Comparison of ENCODE assay signal across 27 cellular contexts in the genomic region with DNA sequence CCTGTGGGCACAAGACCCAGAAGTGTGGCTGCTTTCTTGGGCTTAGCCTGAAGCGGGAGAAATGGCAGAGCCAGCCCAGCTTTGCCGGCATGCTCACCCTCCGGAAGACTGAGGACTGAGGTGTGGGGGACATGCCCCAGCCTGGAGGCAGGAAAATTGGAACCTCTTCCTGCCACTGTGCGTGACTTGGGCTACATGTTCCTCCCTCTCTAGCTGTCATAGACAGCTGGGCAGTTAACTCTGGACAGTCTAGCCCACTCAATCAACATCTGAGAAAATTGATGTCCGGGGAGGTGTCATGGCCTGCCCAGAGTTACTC. TPM values are rescaled to one million over a fixed set of nuclear protein-coding genes. Genes with fewer than 3 reads are reported as not detected.
DNase-seq lines count a peak whose midpoint lies in the region; ATAC-seq, FAIRE-seq and TF ChIP-seq lines count a peak whose summit lies in the region.
"Had no signal": no experiment of that assay in that cellular context is flagged by ENCODE, and none has a peak within 500 bp of the region (broad histone marks: within the 10 kb centered on the region; RNA-seq: fewer than 3 reads in every experiment).

No MANE protein-coding gene starts in this region.

- peaks cover 17% of the 10 kb centered on the region for H3K4me1 Mint-ChIP-seq in WTC11
- H3K4me1 Mint-ChIP-seq: stimulated activated memory B cell treated with anti-CD40 and anti-IgM and Interleukin-4, amounts not matched to agents 10 μg/mL and 1 μg/mL and 100 μg/mL, for 72 hours had no signal

- peak; percentile 78 for FAIRE-seq in keratinocyte (lab: Jason Lieb, UNC)
- FAIRE-seq: pancreas had no signal

- H3K79me2 ChIP-seq in keratinocyte (ENCODE audit: control insufficient read depth, insufficient read depth, low read length) (no peaks in the 10 kb centered on the region), smooth muscle cell (ENCODE audit: low read depth) (no peaks in the 10 kb centered on the region)

- peak overlapping the region; percentile 93 for H3K27ac ChIP-seq in RWPE2 (ENCODE audit: poor library complexity, severe bottlenecking)
- H3K27ac ChIP-seq in keratinocyte (ENCODE audit: control insufficient read depth, insufficient read depth, low read length): peak overlapping the region; percentile 41
- H3K27ac ChIP-seq in smooth muscle cell (ENCODE audit: low read depth): peak overlapping the region; percentile 29
- H3K27ac ChIP-seq: dorsolateral prefrontal cortex, HL-60, pancreas had no signal

- CTCF ChIA-PET in WTC11 (lab: Charles Lee): interaction anchor here (0.5 to 2.2 kb wide), 5 partner anchors 34 to 1978 kb away, joined by 3 to 6 read pairs (median 4); no protein-coding TSS in a partner anchor

- dilution Hi-C loops in keratinocyte (cut with MboI; ENCODE audit: extremely low pct_ligation_motif_present, low sequenced_read_pairs): no loop called here

- H3K27ac Mint-ChIP-seq in WTC11: no peak overlapping the region
- H3K27ac Mint-ChIP-seq: IgD-negative memory B cell; stimulated activated memory B cell treated with anti-CD40 and anti-IgM and Interleukin-4, amounts not matched to agents 10 μg/mL and 1 μg/mL and 100 μg/mL, for 72 hours; T-helper 17 cell had no signal

- H3F3A ChIP-seq in smooth muscle cell (ENCODE audit: low read depth): no peaks in the 10 kb centered on the region

- H4K20me1 ChIP-seq in keratinocyte (ENCODE audit: control insufficient read depth, extremely low read depth, insufficient read depth, low read length) (no peaks in the 10 kb centered on the region), smooth muscle cell (ENCODE audit: low read depth) (no peaks in the 10 kb centered on the region)

- TF ChIP-seq CTCF in RWPE2 (IDR thresholded peaks at IDR 0.05; ENCODE audit: poor library complexity, severe bottlenecking): no peak
- no peak for TF ChIP-seq CTCF in keratinocyte (optimal IDR thresholded peaks at IDR 0.05 in 1 of 3, IDR thresholded peaks at IDR 0.05 in 1 of 3, conservative IDR thresholded peaks at IDR 0.05 in 1 of 3; ENCODE audit: extremely low read depth in 1 of 3, insufficient read depth in 2 of 3, low read length in 3 of 3)
- no peak for TF ChIP-seq CTCF in smooth muscle cell (IDR thresholded peaks at IDR 0.05; ENCODE audit: borderline replicate concordance, insufficient read depth, poor library complexity, severe bottlenecking)
- TF ChIP-seq CTCF in WTC11 (IDR thresholded peaks at IDR 0.05): no peak

- peaks cover 6% of the 10 kb centered on the region; the same call in 1 of the 2 replicates for H3K27me3 Mint-ChIP-seq in WTC11 (ENCODE audit: low read depth)

- POLR2A ChIA-PET in WTC11 (lab: Charles Lee): no interaction called here

- no peaks in the 10 kb centered on the region for H3K27me3 ChIP-seq in RWPE2 (ENCODE audit: insufficient read depth, poor library complexity, severe bottlenecking)
- no peaks in the 10 kb centered on the region for H3K27me3 ChIP-seq in keratinocyte (ENCODE audit: control insufficient read depth, extremely low read depth, insufficient read depth, low read length)
- no peaks in the 10 kb centered on the region for H3K27me3 ChIP-seq in smooth muscle cell (ENCODE audit: low read depth)
- H3K27me3 ChIP-seq: dorsolateral prefrontal cortex, pancreas, SJSA1 had no signal

- H3K9me1 ChIP-seq in keratinocyte (ENCODE audit: control insufficient read depth, extremely low read depth, insufficient read depth, low read length): no peaks in the 10 kb centered on the region

- H3K4me3 Mint-ChIP-seq in WTC11: no peak overlapping the region
- H3K4me3 Mint-ChIP-seq: H9; IgD-negative memory B cell; naive thymus-derived CD8-positive, alpha-beta T cell; stimulated activated memory B cell treated with anti-CD40 and anti-IgM and Interleukin-4, amounts not matched to agents 10 μg/mL and 1 μg/mL and 100 μg/mL, for 72 hours; T-helper 17 cell had no signal

- H3K4me1 ChIP-seq in RWPE2 (ENCODE audit: insufficient read depth, poor library complexity, severe bottlenecking): peaks cover 51% of the 10 kb centered on the region
- peaks cover 54% of the 10 kb centered on the region for H3K4me1 ChIP-seq in keratinocyte (ENCODE audit: control insufficient read depth, extremely low read depth, insufficient read depth, low read length)
- peaks cover 9% of the 10 kb centered on the region for H3K4me1 ChIP-seq in smooth muscle cell (ENCODE audit: low read depth)
- H3K4me1 ChIP-seq: pancreas had no signal

- H3K9me3 ChIP-seq in RWPE2 (ENCODE audit: severe bottlenecking): no peaks in the 10 kb centered on the region
- H3K9me3 ChIP-seq in keratinocyte (ENCODE audit: control insufficient read depth, low read depth, low read length): no peaks in the 10 kb centered on the region
- no peaks in the 10 kb centered on the region for H3K9me3 ChIP-seq in smooth muscle cell (replicated peaks; ENCODE audit: low read depth)
- H3K9me3 ChIP-seq: pancreas, SJSA1 had no signal

- DNase-seq in EH (ENCODE audit: low read depth) (peak; percentile 33), RWPE2 (ENCODE audit: low spot score) (peak; percentile 14), keratinocyte (ENCODE audit: low read depth, low spot score) (no peak), smooth muscle cell (lab: John Stamatoyannopoulos, UW; ENCODE audit: unreplicated experiment) (no peak), WTC11 (ENCODE audit: low spot score) (no peak)
- DNase-seq: activated CD4-positive, alpha-beta T cell treated with anti-CD3 and anti-CD28 coated beads, Interleukin-2, amount 50 U/mL, for 48 hours; activated gamma-delta T cell treated with Interleukin-2 at 50 U/mL for 16 hours; caudate nucleus; DND-41; dorsolateral prefrontal cortex; erythroblast; foreskin melanocyte; H9; hippocampal formation; NCI-H146; stimulated activated CD4-positive, alpha-beta T cell treated with anti-CD3 and anti-CD28 coated beads, Interleukin-1b, Interleukin-23, amount 100 ng/mL, for 48 hours; T-helper 17 cell had no signal

- no peaks in the 10 kb centered on the region for H3K9me3 Mint-ChIP-seq in WTC11
- H3K9me3 Mint-ChIP-seq: H9; IgD-negative memory B cell; naive thymus-derived CD8-positive, alpha-beta T cell; stimulated activated memory B cell treated with anti-CD40 and anti-IgM and Interleukin-4, amounts not matched to agents 10 μg/mL and 1 μg/mL and 100 μg/mL, for 72 hours had no signal

- no peaks in the 10 kb centered on the region for H3K36me3 ChIP-seq in RWPE2 (ENCODE audit: low read depth)
- H3K36me3 ChIP-seq in keratinocyte (ENCODE audit: control insufficient read depth in 2 of 2, extremely low read depth in 1 of 2, insufficient read depth in 2 of 2, low read length in 2 of 2): no peaks in the 10 kb centered on the region
- H3K36me3 ChIP-seq in smooth muscle cell (ENCODE audit: low read depth): no peaks in the 10 kb centered on the region
- H3K36me3 ChIP-seq: pancreas, SJSA1 had no signal

- ATAC-seq in RWPE2 (ENCODE audit: low read depth) (no peak), HG03139 (IDR thresholded peaks at IDR 0.05; ENCODE audit: unreplicated experiment) (no peak), WTC11 (no peak), HG03159 (IDR thresholded peaks at IDR 0.05; ENCODE audit: unreplicated experiment) (no peak)
- ATAC-seq: naive thymus-derived CD8-positive, alpha-beta T cell; pancreas; sciatic nerve; stimulated activated memory B cell treated with anti-CD40 and anti-IgM and Interleukin-4, amounts not matched to agents 10 μg/mL and 1 μg/mL and 100 μg/mL, for 72 hours; T-helper 17 cell had no signal

- peak overlapping the region; percentile 42 for H3K4me2 ChIP-seq in keratinocyte (ENCODE audit: control insufficient read depth, extremely low read depth, insufficient read depth, low read depth, low read length)
- peak overlapping the region; percentile 38 for H3K4me2 ChIP-seq in smooth muscle cell

- H3K36me3 Mint-ChIP-seq in WTC11: no peaks in the 10 kb centered on the region
- H3K36me3 Mint-ChIP-seq: IgD-negative memory B cell; naive thymus-derived CD8-positive, alpha-beta T cell; stimulated activated memory B cell treated with anti-CD40 and anti-IgM and Interleukin-4, amounts not matched to agents 10 μg/mL and 1 μg/mL and 100 μg/mL, for 72 hours had no signal

- H2AFZ ChIP-seq in keratinocyte (ENCODE audit: control insufficient read depth, low read length): no peak overlapping the region
- no peak overlapping the region for H2AFZ ChIP-seq in smooth muscle cell (ENCODE audit: low read depth)

- H3K9ac ChIP-seq in keratinocyte (ENCODE audit: control insufficient read depth, extremely low read depth, insufficient read depth, low read length) (no peak overlapping the region), smooth muscle cell (ENCODE audit: low read depth) (no peak overlapping the region)

- H3K4me3 ChIP-seq in RWPE2 (ENCODE audit: severe bottlenecking): no peak overlapping the region
- H3K4me3 ChIP-seq in keratinocyte (ENCODE audit: control insufficient read depth in 2 of 3, extremely low read depth in 1 of 3, insufficient read depth in 2 of 3, low read depth in 1 of 3, low read length in 3 of 3): no peak overlapping the region
- no peak overlapping the region for H3K4me3 ChIP-seq in smooth muscle cell
- H3K4me3 ChIP-seq: dorsolateral prefrontal cortex, lung, pancreas, SJSA1 had no signal

- 87% methylated on average over 5 of the region's 5 CpGs for WGBS in smooth muscle cell (ENCODE audit: low lambda C conversion rate)

TF ChIP-seq in WTC11, 78 proteins besides CTCF, POLR2A, EP300 and RAD21:
- TF ChIP-seq, protein P1, sequence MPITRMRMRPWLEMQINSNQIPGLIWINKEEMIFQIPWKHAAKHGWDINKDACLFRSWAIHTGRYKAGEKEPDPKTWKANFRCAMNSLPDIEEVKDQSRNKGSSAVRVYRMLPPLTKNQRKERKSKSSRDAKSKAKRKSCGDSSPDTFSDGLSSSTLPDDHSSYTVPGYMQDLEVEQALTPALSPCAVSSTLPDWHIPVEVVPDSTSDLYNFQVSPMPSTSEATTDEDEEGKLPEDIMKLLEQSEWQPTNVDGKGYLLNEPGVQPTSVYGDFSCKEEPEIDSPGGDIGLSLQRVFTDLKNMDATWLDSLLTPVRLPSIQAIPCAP (CRISPR knock-in tag; IDR thresholded peaks at IDR 0.05): no peak
- TF ChIP-seq ZNF121 (CRISPR knock-in tag; IDR thresholded peaks at IDR 0.05): no peak
- no peak for TF ChIP-seq NFE2L1 (CRISPR knock-in tag; IDR thresholded peaks at IDR 0.05)
- TF ChIP-seq RORB (CRISPR knock-in tag; IDR thresholded peaks at IDR 0.05): no peak
- TF ChIP-seq RELA (CRISPR knock-in tag; IDR thresholded peaks at IDR 0.05; ENCODE audit: borderline replicate concordance): no peak
- TF ChIP-seq TEAD4 (CRISPR knock-in tag; IDR thresholded peaks at IDR 0.05): no peak
TF ChIP-seq in WTC11: peak in this region for 0.

RNA-seq across cellular contexts. Expression of a gene that starts 59.8 kb away (rescaled TPM):
- 32.3 to 71.7 TPM (median 53.9 TPM) in 3 replicates for polyA plus RNA-seq in keratinocyte
- polyA plus RNA-seq in keratinocyte (2011; ENCODE audit: low read depth): 3.0 TPM
- polyA plus RNA-seq in keratinocyte (2011; cell fraction: cytosol; rRNA removed): 27.4 and 56.1 TPM in 2 replicates
- 25.8 and 27.3 TPM in 2 replicates for polyA plus RNA-seq in keratinocyte (2011; cell fraction: nucleus; rRNA removed)
- 6.3 and 32.0 TPM in 2 replicates for polyA plus RNA-seq in keratinocyte (2012; ENCODE audit: low replicate concordance)
- 10.8 to 23.1 TPM (median 13.5 TPM) in 3 replicates for polyA minus RNA-seq in keratinocyte
- polyA minus RNA-seq in keratinocyte (2011; cell fraction: cytosol; rRNA and poly(A)+ RNA removed): 13.2 TPM
- 3.7 and 6.7 TPM in 2 replicates for polyA minus RNA-seq in keratinocyte (2011; cell fraction: nucleus; rRNA and poly(A)+ RNA removed)
- 17.9 and 26.2 TPM in 2 replicates for total RNA-seq in smooth muscle cell
- 20.7 and 21.0 TPM in 2 replicates for polyA plus RNA-seq in smooth muscle cell
- total RNA-seq in WTC11 (2021): 43.9 to 51.6 TPM (median 49.8 TPM) in 3 replicates

Comparison
In these comparisons a context has a peak if more than half of its experiments do, and no peak if none do; other contexts are left out.
1. DNase-seq: peak in EH (single experiment) and RWPE2 (single experiment); none in keratinocyte (single experiment), smooth muscle cell (single experiment) and WTC11 (single experiment).
2. H3K27ac ChIP-seq: peak in every context shown above with its lines; median percentile 93 in RWPE2; 41 in keratinocyte; 29 in smooth muscle cell.